In genomic region chr1:27099904-27100796, GRCh38 we compare ENCODE assay signal across 8 cellular contexts. TPM values are rescaled to one million over a fixed set of nuclear protein-coding genes. Genes with fewer than 3 reads are reported as not detected.
DNase-seq lines count a peak whose midpoint lies in the region; ATAC-seq and TF ChIP-seq lines count a peak whose summit lies in the region.

No MANE protein-coding gene starts in this region.

- no peak for DNase-seq in activated T-cell treated with anti-CD3 and anti-CD28 coated beads, Interleukin-2, amount 50 U/mL, for 72 hours
- DNase-seq in activated T-cell treated with anti-CD3 and anti-CD28 coated beads, Interleukin-2, amount 50 U/mL, for 48 hours, result no peak
- DNase-seq in mammary epithelial cell (no peak), mesendoderm (peak; percentile 55), uterus (peak; percentile 80 to 84), Ammon's horn (ENCODE audit: low spot score) (no peak), superior temporal gyrus (ENCODE audit: extremely low spot score) (no peak)
- no peak for DNase-seq in stimulated activated CD4-positive, alpha-beta T cell treated with anti-CD3 and anti-CD28 coated beads, Interleukin-4, amount 100 ng/mL, for 4 hours

- H3K18ac ChIP-seq in mesendoderm (ENCODE audit: low read length), result no peak overlapping the region

- TF ChIP-seq POLR2A in uterus (IDR thresholded peaks at IDR 0.05), result no peak

- H4K20me1 ChIP-seq in mammary epithelial cell (ENCODE audit: insufficient read depth, low read length), result no peaks in the 10 kb centered on the region

- H2AFZ ChIP-seq in mammary epithelial cell (ENCODE audit: low read depth, low read length), result no peak overlapping the region

- peak overlapping the region; percentile 34 for H3K27ac Mint-ChIP-seq in activated T-cell treated with anti-CD3 and anti-CD28 coated beads, Interleukin-2, amount 50 U/mL, for 72 hours

- H3K4me1 ChIP-seq in mammary epithelial cell (ENCODE audit: insufficient read depth, low read length), result peaks cover 39% of the 10 kb centered on the region
- no peaks in the 10 kb centered on the region for H3K4me1 ChIP-seq in mesendoderm (ENCODE audit: control insufficient read depth, low read depth, low read length)
- H3K4me1 ChIP-seq in uterus, result peaks cover 6 to 18% of the 10 kb centered on the region in 2 donors

- H3K79me2 ChIP-seq in mammary epithelial cell (ENCODE audit: insufficient read depth, low read length), result no peaks in the 10 kb centered on the region
- no peaks in the 10 kb centered on the region for H3K79me2 ChIP-seq in mesendoderm (ENCODE audit: control insufficient read depth, insufficient read depth, low read length)

- dilution Hi-C loops in mammary epithelial cell (cut with HindIII; ENCODE audit: low sequenced_read_pairs), result no loop called here

- WGBS in mammary epithelial cell (ENCODE audit: low coverage, missing lambda C conversion rate), result 74% methylated on average over 19 of the region's 34 CpGs
- WGBS in mesendoderm (ENCODE audit: extremely low coverage, insufficient coverage, low lambda C conversion rate), result no CpG with 5 or more reads among the region's 34 CpGs

- H2BK120ac ChIP-seq in mesendoderm (ENCODE audit: low read depth, low read length), result no peak overlapping the region

- H4K5ac ChIP-seq in mesendoderm (ENCODE audit: low read length), result no peak overlapping the region

- TF ChIP-seq CTCF in mammary epithelial cell (conservative IDR thresholded peaks at IDR 0.05 in 1 of 2, IDR thresholded peaks at IDR 0.05 in 1 of 2; ENCODE audit: extremely low read depth in 1 of 2, insufficient read depth in 1 of 2, low read depth in 1 of 2, low read length in 2 of 2), result no peak
- TF ChIP-seq CTCF in uterus (IDR thresholded peaks at IDR 0.05), result no peak

- no peaks in the 10 kb centered on the region for H3K27me3 Mint-ChIP-seq in activated T-cell treated with anti-CD3 and anti-CD28 coated beads, Interleukin-2, amount 50 U/mL, for 72 hours (ENCODE audit: low read depth)

- in situ Hi-C loops in mammary epithelial cell (cut with MboI; ENCODE audit: low sequenced_read_pairs in 2 of 2), result loop anchor here (5.0 to 25.0 kb wide), 6 partner anchors 53 to 287 kb away; partner anchors contain the start of genes CD164L2 (in 1 of the 2) and GPR3 (in 1 of the 2)

- no peak for ATAC-seq in activated T-cell treated with anti-CD3 and anti-CD28 coated beads, Interleukin-2, amount 50 U/mL, for 72 hours (replicated peaks in 1 of 2)

- H3K27ac ChIP-seq in mammary epithelial cell (ENCODE audit: insufficient read depth, low read depth, low read length) (peak overlapping the region; percentile 62), mesendoderm (ENCODE audit: low read depth, low read length) (no peak overlapping the region), uterus (peak overlapping the region; percentile 88 to 89)

- H3K27me3 ChIP-seq in mammary epithelial cell (ENCODE audit: insufficient read depth, low read length), result no peaks in the 10 kb centered on the region
- H3K27me3 ChIP-seq in mesendoderm (ENCODE audit: insufficient read depth, low read length, poor library complexity), result no peaks in the 10 kb centered on the region
- no peaks in the 10 kb centered on the region for H3K27me3 ChIP-seq in uterus

- no peak overlapping the region for H2BK15ac ChIP-seq in mesendoderm (replicated peaks; ENCODE audit: low read depth)

- no peaks in the 10 kb centered on the region for H3K79me1 ChIP-seq in mesendoderm (ENCODE audit: low read length)

- H3K9me3 ChIP-seq in mammary epithelial cell (replicated peaks; ENCODE audit: insufficient read depth, low read length) (no peaks in the 10 kb centered on the region), uterus (no peaks in the 10 kb centered on the region)

- peak overlapping the region; percentile 0 for H3K4me2 ChIP-seq in mammary epithelial cell (ENCODE audit: insufficient read depth, low read depth, low read length)
- H3K4me2 ChIP-seq in mesendoderm (ENCODE audit: low read length), result no peak overlapping the region

- H3K4me1 Mint-ChIP-seq in activated T-cell treated with anti-CD3 and anti-CD28 coated beads, Interleukin-2, amount 50 U/mL, for 72 hours (ENCODE audit: low read depth), result peaks cover 20% of the 10 kb centered on the region

- H2AK5ac ChIP-seq in mesendoderm (ENCODE audit: low read length), result no peak overlapping the region

- no peak overlapping the region for H4K8ac ChIP-seq in mesendoderm (ENCODE audit: low read depth, low read length)

- intact Hi-C loops in mammary epithelial cell (cut with micrococcal nuclease) (no loop called here), uterus (cut with DNase I; ENCODE audit: low total_unique reads) (loop anchor here (5.0 kb wide), 2 partner anchors 103 to 182 kb away; no protein-coding TSS in a partner anchor)

- H3K56ac ChIP-seq in mesendoderm (ENCODE audit: low read length), result peak overlapping the region; percentile 40

- peak overlapping the region; percentile 11 to 40 for H3K4me3 Mint-ChIP-seq in activated T-cell treated with anti-CD3 and anti-CD28 coated beads, Interleukin-2, amount 50 U/mL, for 72 hours

- no peak overlapping the region for H3K23ac ChIP-seq in mesendoderm (ENCODE audit: low read length)

- BruUV-seq in mammary epithelial cell (replicated peaks; lab: Mats Ljungman, UMichigan), result no TSS peak

- H3K9me3 Mint-ChIP-seq in activated T-cell treated with anti-CD3 and anti-CD28 coated beads, Interleukin-2, amount 50 U/mL, for 72 hours, result no peaks in the 10 kb centered on the region

- peaks cover 0 to 3% of the 10 kb centered on the region in 2 donors for H3K36me3 Mint-ChIP-seq in activated T-cell treated with anti-CD3 and anti-CD28 coated beads, Interleukin-2, amount 50 U/mL, for 72 hours (ENCODE audit: insufficient read depth in 2 of 2)

- H3K4me3 ChIP-seq in mammary epithelial cell (replicated peaks in 1 of 3; ENCODE audit: insufficient read depth in 1 of 3, low read depth in 2 of 3, low read length in 3 of 3) (no peak overlapping the region), mesendoderm (ENCODE audit: low read length) (no peak overlapping the region), uterus (no peak overlapping the region)

- H3K4ac ChIP-seq in mesendoderm (ENCODE audit: low read depth, low read length), result no peak overlapping the region

- H3K9ac ChIP-seq in mammary epithelial cell (ENCODE audit: insufficient read depth, low read length) (peak overlapping the region; percentile 38), mesendoderm (ENCODE audit: low read length) (no peak overlapping the region)

- H2BK5ac ChIP-seq in mesendoderm (ENCODE audit: low read length), result no peak overlapping the region

- peaks cover 2% of the 10 kb centered on the region for H3K36me3 ChIP-seq in mammary epithelial cell (ENCODE audit: insufficient read depth, low read length)
- H3K36me3 ChIP-seq in mesendoderm (ENCODE audit: control insufficient read depth, insufficient read depth, low read length), result no peaks in the 10 kb centered on the region
- H3K36me3 ChIP-seq in uterus, result no peaks in the 10 kb centered on the region

- CTCF ChIA-PET in mammary epithelial cell (lab: Charles Lee; ENCODE audit: low non-redundant PET), result interaction anchor here (1.7 kb wide), 1 partner anchor 55 kb away, joined by 11 read pairs; no protein-coding TSS in a partner anchor

RNA-seq across cellular contexts. Expression of gene SLC9A1, which starts 54.8 kb away (rescaled TPM):
- 10 to 100 TPM; 25.5 to 28.2 TPM for total RNA-seq in activated T-cell treated with anti-CD3 and anti-CD28 coated beads, Interleukin-2, amount 50 U/mL, for 72 hours
- 100 to 1,000 TPM in 1 of 2 donors, 1 to 10 TPM in 1; 9.5 to 124 TPM for total RNA-seq in mammary epithelial cell
- polyA plus RNA-seq in mammary epithelial cell, result 16.7 TPM
- polyA minus RNA-seq in mammary epithelial cell, result 203 TPM
- 22.3 TPM for polyA plus RNA-seq in mesendoderm (2013, experiment 1 of 2)
- polyA plus RNA-seq in mesendoderm (2013, experiment 2 of 2), result 22.0 TPM
- 10 to 100 TPM in 2 of 4 donors, 1 to 10 TPM in 2; 3.1 to 33.6 (median 18.4) TPM for total RNA-seq in uterus

Comparison
In these comparisons a context has a peak if more than half of its experiments do, and no peak if none do; other contexts are left out.
1. DNase-seq: peak in mesendoderm (single experiment) and uterus (2 of 2); none in activated T-cell treated with anti-CD3 and anti-CD28 coated beads, Interleukin-2, amount 50 U/mL, for 72 hours (0 of 2), activated T-cell treated with anti-CD3 and anti-CD28 coated beads, Interleukin-2, amount 50 U/mL, for 48 hours (0 of 2), mammary epithelial cell (single experiment), Ammon's horn (single experiment), superior temporal gyrus (single experiment) and stimulated activated CD4-positive, alpha-beta T cell treated with anti-CD3 and anti-CD28 coated beads, Interleukin-4, amount 100 ng/mL, for 4 hours (0 of 2).